ENCODE assay signal across 8 cellular contexts in genomic region chr13:46321494-46322225, GRCh38.
DNase-seq lines count a peak whose midpoint lies in the region; ATAC-seq and TF ChIP-seq lines count a peak whose summit lies in the region.

No MANE protein-coding gene starts in this region.

- TF ChIP-seq CTCF in C4-2B (conservative IDR thresholded peaks at IDR 0.05) (peak; percentile 85), dorsolateral prefrontal cortex (IDR thresholded peaks at IDR 0.05 in 54 of 56, conservative IDR thresholded peaks at IDR 0.05 in 2 of 56; ENCODE audit: low read depth in 1 of 56, partially characterized antibody in 56 of 56) (peak; percentile 38 to 81 (median 71))

- H2AK5ac ChIP-seq in mesendoderm (ENCODE audit: low read length) = no peak overlapping the region

- no peak overlapping the region for H3K27ac ChIP-seq in C4-2B
- H3K27ac ChIP-seq in dorsolateral prefrontal cortex = peak overlapping the region in 1 of 59 donors; percentile 13
- H3K27ac ChIP-seq in mesendoderm (ENCODE audit: low read depth, low read length) = no peak overlapping the region

- H2BK120ac ChIP-seq in mesendoderm (ENCODE audit: low read depth, low read length) = no peak overlapping the region

- H3K79me1 ChIP-seq in mesendoderm (ENCODE audit: low read length) = no peaks in the 10 kb centered on the region

- no peak overlapping the region for H3K4me2 ChIP-seq in mesendoderm (ENCODE audit: low read length)

- no peak overlapping the region for H3K23ac ChIP-seq in mesendoderm (ENCODE audit: low read length)

- no peak overlapping the region for H3K56ac ChIP-seq in mesendoderm (ENCODE audit: low read length)

- no peaks in the 10 kb centered on the region for H3K4me1 ChIP-seq in mesendoderm (ENCODE audit: control insufficient read depth, low read depth, low read length)

- H4K5ac ChIP-seq in mesendoderm (ENCODE audit: low read length) = no peak overlapping the region

- no peak overlapping the region for H3K18ac ChIP-seq in mesendoderm (ENCODE audit: low read length)

- H2BK5ac ChIP-seq in mesendoderm (ENCODE audit: low read length) = no peak overlapping the region

- no peaks in the 10 kb centered on the region for H3K79me2 ChIP-seq in mesendoderm (ENCODE audit: control insufficient read depth, insufficient read depth, low read length)

- intact Hi-C loops in dorsolateral prefrontal cortex (cut with DNase I) = loop anchor here in 1 of 2 donors (5.0 kb wide), 2 partner anchors 514 to 949 kb away; no protein-coding TSS in a partner anchor

- H2BK15ac ChIP-seq in mesendoderm (replicated peaks; ENCODE audit: low read depth) = no peak overlapping the region

- peak; percentile 67 for ATAC-seq in GM21717 (IDR thresholded peaks at IDR 0.05; ENCODE audit: unreplicated experiment)
- ATAC-seq in HG03045 (IDR thresholded peaks at IDR 0.05; ENCODE audit: unreplicated experiment) = no peak

- peak; percentile 40 for DNase-seq in NCI-H748 treated with DMSO at 0.1 percent for 48 hours (lab: John Stamatoyannopoulos, UW)
- DNase-seq in activated CD4-positive, alpha-beta T cell treated with anti-CD3 and anti-CD28 coated beads, Interleukin-2, amount 50 U/mL, for 48 hours = peak; percentile 72 to 78
- peak in 8 of 10 donors; percentile 10 to 71 (median 52) for DNase-seq in dorsolateral prefrontal cortex
- DNase-seq in mesendoderm = peak; percentile 73
- peak; percentile 38 to 48 for DNase-seq in stimulated activated CD8-positive, alpha-beta memory T cell treated with anti-CD3 and anti-CD28 coated beads, Interleukin-4, amount 100 ng/mL, for 4 hours (ENCODE audit: low read depth in 2 of 2, low spot score in 1 of 2)

- peaks cover 0 to 5% (median 0%) of the 10 kb centered on the region in 45 donors for H3K27me3 ChIP-seq in dorsolateral prefrontal cortex
- H3K27me3 ChIP-seq in mesendoderm (ENCODE audit: insufficient read depth, low read length, poor library complexity) = no peaks in the 10 kb centered on the region

- no peak overlapping the region for H3K9ac ChIP-seq in mesendoderm (ENCODE audit: low read length)

- no peak overlapping the region for H3K4ac ChIP-seq in mesendoderm (ENCODE audit: low read depth, low read length)

- no peak overlapping the region for H4K8ac ChIP-seq in mesendoderm (ENCODE audit: low read depth, low read length)

- no CpG with 5 or more reads among the region's 17 CpGs for WGBS in mesendoderm (ENCODE audit: extremely low coverage, insufficient coverage, low lambda C conversion rate)

- H3K36me3 ChIP-seq in mesendoderm (ENCODE audit: control insufficient read depth, insufficient read depth, low read length) = no peaks in the 10 kb centered on the region

- H3K4me3 ChIP-seq in dorsolateral prefrontal cortex (peak overlapping the region in 1 of 59 donors; percentile 2), mesendoderm (ENCODE audit: low read length) (no peak overlapping the region)
